8 cellular contexts compared by ENCODE assay signal in genomic region chr10:102646610-102647432, GRCh38. TPM values are rescaled to one million over a fixed set of nuclear protein-coding genes. Genes with fewer than 3 reads are reported as not detected.
A peak's percentile ranks its signal among the peaks of the same experiment; 100 is the strongest.
DNase-seq lines count a peak whose midpoint lies in the region; ATAC-seq and TF ChIP-seq lines count a peak whose summit lies in the region.

No MANE protein-coding gene starts in this region.

- peak overlapping the region; percentile 93 for H3K4me2 ChIP-seq in neural cell (ENCODE audit: low read length)

- peaks cover 18% of the 10 kb centered on the region for H4K20me1 ChIP-seq in neural cell (ENCODE audit: insufficient read depth)

- POLR2A ChIA-PET in AG04450 (lab: Yijun Ruan, JAX): interaction anchor here (0.5 to 3.1 kb wide), 14 partner anchors 10 to 142 kb away, joined by 3 to 44 read pairs (median 5); partner anchors contain the start of gene SUFU

- peaks cover 26% of the 10 kb centered on the region for H3K36me3 ChIP-seq in MG63
- peaks cover 0 to 10% (median 5%) of the 10 kb centered on the region in 3 donors for H3K36me3 ChIP-seq in esophagus squamous epithelium
- H3K36me3 ChIP-seq in neural cell (ENCODE audit: insufficient read depth, low read length): no peaks in the 10 kb centered on the region
- H3K36me3 ChIP-seq in uterus: no peaks in the 10 kb centered on the region

- peak overlapping the region; percentile 74 for H3K4me3 ChIP-seq in AG04450 (ENCODE audit: low read depth, low read length)
- H3K4me3 ChIP-seq in MG63: peak overlapping the region; percentile 79
- peak overlapping the region; percentile 85 to 94 (median 90) for H3K4me3 ChIP-seq in esophagus squamous epithelium
- H3K4me3 ChIP-seq in neural cell (ENCODE audit: low read length): peak overlapping the region; percentile 97
- H3K4me3 ChIP-seq in uterus: peak overlapping the region; percentile 54 to 81

- intact Hi-C loops in esophagus squamous epithelium (cut with DNase I): no loop called here
- intact Hi-C loops in uterus (cut with DNase I; ENCODE audit: low total_unique reads): no loop called here

- H3K9me3 ChIP-seq in AG04450 (ENCODE audit: control insufficient read depth, insufficient read depth, low read length): no peaks in the 10 kb centered on the region; the same call in 1 of the 2 replicates
- no peaks in the 10 kb centered on the region for H3K9me3 ChIP-seq in MG63
- H3K9me3 ChIP-seq in esophagus squamous epithelium: no peaks in the 10 kb centered on the region
- H3K9me3 ChIP-seq in neural cell (ENCODE audit: low read length): no peaks in the 10 kb centered on the region
- H3K9me3 ChIP-seq in uterus: no peaks in the 10 kb centered on the region

- no peak overlapping the region for H2AFZ ChIP-seq in neural cell (ENCODE audit: low read depth, low read length)

- no peaks in the 10 kb centered on the region for H3F3A ChIP-seq in neural cell (ENCODE audit: insufficient read depth, low read length, poor library complexity, severe bottlenecking)

- TF ChIP-seq RAD21 in neural cell (conservative IDR thresholded peaks at IDR 0.05): no peak

- 6 to 16% methylated on average over 8 to 12 of the region's 18 CpGs for WGBS in esophagus squamous epithelium, 2 donors

- H3K9me2 ChIP-seq in neural cell (ENCODE audit: insufficient read depth, low read length): no peaks in the 10 kb centered on the region

- ATAC-seq in GM19463 (IDR thresholded peaks at IDR 0.05; ENCODE audit: unreplicated experiment) (no peak), left lobe of liver (no peak)

- H3K9ac ChIP-seq in neural cell (ENCODE audit: low read length): peak overlapping the region; percentile 99

- CTCF ChIA-PET in AG04450 (lab: Charles Lee): interaction anchor here (0.7 kb wide), 1 partner anchor 33 kb away, joined by 4 read pairs; no protein-coding TSS in a partner anchor

- H3K4me1 ChIP-seq in esophagus squamous epithelium (peaks cover 54 to 67% (median 56%) of the 10 kb centered on the region in 3 donors), uterus (peaks cover 0 to 41% of the 10 kb centered on the region in 2 donors)

- H3K79me2 ChIP-seq in neural cell (replicated peaks; ENCODE audit: insufficient read depth, low read length): peaks cover 87% of the 10 kb centered on the region

- TF ChIP-seq POLR2A in esophagus squamous epithelium (IDR thresholded peaks at IDR 0.05) (no peak), uterus (IDR thresholded peaks at IDR 0.05) (no peak)

- DNase-seq in AG04450 (ENCODE audit: low read depth, low spot score) (no peak), MG63 (no peak), esophagus squamous epithelium (lab: John Stamatoyannopoulos, UW) (no peak), uterus (peak in 1 of 2 donors; percentile 51), left lobe of liver (ENCODE audit: low spot score) (no peak)
- peak; percentile 58 for DNase-seq in activated T-cell treated with anti-CD3 and anti-CD28 coated beads, Interleukin-2, amount 50 U/mL, for 1 hour

- no peak for TF ChIP-seq CTCF in AG04450 (IDR thresholded peaks at IDR 0.05; ENCODE audit: low read depth, low read length)
- TF ChIP-seq CTCF in esophagus squamous epithelium (IDR thresholded peaks at IDR 0.05): no peak
- no peak for TF ChIP-seq CTCF in neural cell (IDR thresholded peaks at IDR 0.05; ENCODE audit: poor library complexity, severe bottlenecking)
- no peak for TF ChIP-seq CTCF in uterus (IDR thresholded peaks at IDR 0.05)

- H3K27ac ChIP-seq in AG04450 (ENCODE audit: low read depth, low read length): peak overlapping the region; percentile 97
- H3K27ac ChIP-seq in esophagus squamous epithelium: peak overlapping the region; percentile 97 to 100 (median 99)
- H3K27ac ChIP-seq in neural cell (ENCODE audit: low read length): peak overlapping the region; percentile 81
- H3K27ac ChIP-seq in uterus: peak overlapping the region; percentile 97 to 100

- H3K27me3 ChIP-seq in AG04450 (ENCODE audit: control insufficient read depth, insufficient read depth, low read length) (no peaks in the 10 kb centered on the region), MG63 (no peaks in the 10 kb centered on the region), esophagus squamous epithelium (no peaks in the 10 kb centered on the region), neural cell (ENCODE audit: insufficient read depth, low read depth, low read length) (no peaks in the 10 kb centered on the region), uterus (no peaks in the 10 kb centered on the region)

- no peak for TF ChIP-seq EP300 in neural cell (conservative IDR thresholded peaks at IDR 0.05; ENCODE audit: poor library complexity, severe bottlenecking)

TF ChIP-seq in neural cell, 6 proteins besides CTCF, POLR2A, EP300 and RAD21:
- TF ChIP-seq MXI1 (conservative IDR thresholded peaks at IDR 0.05; ENCODE audit: poor library complexity, severe bottlenecking) (no peak), TAF1 (IDR thresholded peaks at IDR 0.05; ENCODE audit: low read depth) (no peak), EZH2 (IDR thresholded peaks at IDR 0.05; ENCODE audit: borderline replicate concordance, insufficient read depth, low read length, poor library complexity, severe bottlenecking) (no peak)
TF ChIP-seq in neural cell: peak in this region for 0.

RNA-seq across cellular contexts. Expression of gene TRIM8, which starts 2.5 kb away (rescaled TPM):
- polyA plus RNA-seq in AG04450 (2011; rRNA removed): 66.8 and 80.9 TPM in 2 replicates
- 52.9 and 60.1 TPM in 2 replicates for polyA minus RNA-seq in AG04450 (2011; rRNA and poly(A)+ RNA removed)
- total RNA-seq in MG63 (2014; rRNA removed; shearing (Covaris generic); ENCODE audit: low replicate concordance): 27.8 and 40.9 TPM in 2 replicates
- 10 to 100 TPM; 27.6 to 75.9 (median 48.8) TPM for total RNA-seq in esophagus squamous epithelium
- polyA plus RNA-seq in neural cell: 47.5 and 59.2 TPM in 2 replicates
- polyA minus RNA-seq in neural cell: 63.4 and 77.9 TPM in 2 replicates
- total RNA-seq in uterus: 100 to 1,000 TPM in 2 of 4 donors, 10 to 100 TPM in 2; 71.2 to 119 (median 102) TPM
- total RNA-seq in left lobe of liver: 39.1 TPM
